In the genomic region with DNA sequence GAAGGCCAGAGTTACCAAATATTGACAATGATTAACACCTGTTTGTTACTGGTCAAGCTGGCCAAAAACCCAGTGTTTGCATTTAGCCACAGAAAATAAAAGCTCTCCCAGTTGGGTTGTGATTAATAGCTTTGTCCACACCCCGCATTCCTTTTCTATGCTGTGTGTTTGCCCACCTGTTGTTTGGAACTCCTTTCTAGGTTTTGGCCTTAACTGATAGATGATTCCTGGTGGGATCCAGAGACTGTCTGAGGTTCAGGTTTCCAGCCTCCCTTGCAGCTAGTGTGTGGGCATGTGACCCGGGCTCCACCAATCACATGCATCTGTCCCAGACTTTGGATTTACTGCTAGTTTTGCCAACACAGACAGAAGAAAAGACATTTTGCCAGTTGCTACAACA, we compare ENCODE assay signal across 19 cellular contexts.
A peak's percentile ranks its signal among the peaks of the same experiment; 100 is the strongest.
DNase-seq lines count a peak whose midpoint lies in the region; ATAC-seq and TF ChIP-seq lines count a peak whose summit lies in the region.
"Had no signal": no experiment of that assay in that cellular context is flagged by ENCODE, and none has a peak within 500 bp of the region (broad histone marks: within the 10 kb centered on the region; RNA-seq: fewer than 3 reads in every experiment).

No MANE protein-coding gene starts in this region.

- ATAC-seq in body of pancreas (peak; percentile 71), HG02588 (IDR thresholded peaks at IDR 0.05; ENCODE audit: unreplicated experiment) (no peak), HG03108 (IDR thresholded peaks at IDR 0.05; ENCODE audit: unreplicated experiment) (no peak)
- ATAC-seq: heart left ventricle, Panc1 had no signal

- H3K27ac ChIP-seq in body of pancreas, result peak overlapping the region in 2 of 4 donors; percentile 27 to 44
- H3K27ac ChIP-seq: heart left ventricle, ovary, vagina had no signal

- no peak for TF ChIP-seq CTCF in body of pancreas (IDR thresholded peaks at IDR 0.05)

- no peak overlapping the region for H3K4me3 ChIP-seq in body of pancreas
- H3K4me3 ChIP-seq: heart left ventricle, lung, ovary, vagina had no signal

- no peaks in the 10 kb centered on the region for H3K9me3 ChIP-seq in body of pancreas
- H3K9me3 ChIP-seq: ovary, vagina had no signal

- no peak for TF ChIP-seq POLR2A in body of pancreas (IDR thresholded peaks at IDR 0.05)

- no peaks in the 10 kb centered on the region for H3K27me3 ChIP-seq in body of pancreas
- H3K27me3 ChIP-seq: heart left ventricle, ovary, vagina had no signal

- H3K4me1 ChIP-seq in body of pancreas, result peaks cover 9% of the 10 kb centered on the region

- DNase-seq in HuH-7.5 (ENCODE audit: low spot score) (peak; percentile 26), NCI-H226 (peak; percentile 54), body of pancreas (peak in 3 of 4 donors; percentile 9 to 16 (median 14)), renal cortical epithelial cell (ENCODE audit: low read depth) (peak; percentile 79), DMS153 (lab: John Stamatoyannopoulos, UW) (no peak)
- DNase-seq: activated gamma-delta T cell treated with Interleukin-2 at 50 U/mL for 16 hours; amniotic stem cell; effector CD4-positive, alpha-beta T cell; heart left ventricle; NCI-H2107; NCI-H82; ovary; small intestine; stimulated activated CD4-positive, alpha-beta T cell treated with anti-CD3 and anti-CD28 coated beads, Interleukin-4, amount 100 ng/mL, for 1 hour had no signal

- H3K36me3 ChIP-seq in body of pancreas (replicated peaks in 1 of 2; ENCODE audit: insufficient read depth in 1 of 2, low read depth in 2 of 2), result no peaks in the 10 kb centered on the region
- H3K36me3 ChIP-seq: heart left ventricle, ovary, vagina had no signal

- 41 to 57% methylated on average over 2 of the region's 2 CpGs for WGBS in body of pancreas, 2 donors

- intact Hi-C loops in body of pancreas (cut with DNase I), result no loop called here
